Comparison of ENCODE assay signal across 8 cellular contexts in the genomic region with DNA sequence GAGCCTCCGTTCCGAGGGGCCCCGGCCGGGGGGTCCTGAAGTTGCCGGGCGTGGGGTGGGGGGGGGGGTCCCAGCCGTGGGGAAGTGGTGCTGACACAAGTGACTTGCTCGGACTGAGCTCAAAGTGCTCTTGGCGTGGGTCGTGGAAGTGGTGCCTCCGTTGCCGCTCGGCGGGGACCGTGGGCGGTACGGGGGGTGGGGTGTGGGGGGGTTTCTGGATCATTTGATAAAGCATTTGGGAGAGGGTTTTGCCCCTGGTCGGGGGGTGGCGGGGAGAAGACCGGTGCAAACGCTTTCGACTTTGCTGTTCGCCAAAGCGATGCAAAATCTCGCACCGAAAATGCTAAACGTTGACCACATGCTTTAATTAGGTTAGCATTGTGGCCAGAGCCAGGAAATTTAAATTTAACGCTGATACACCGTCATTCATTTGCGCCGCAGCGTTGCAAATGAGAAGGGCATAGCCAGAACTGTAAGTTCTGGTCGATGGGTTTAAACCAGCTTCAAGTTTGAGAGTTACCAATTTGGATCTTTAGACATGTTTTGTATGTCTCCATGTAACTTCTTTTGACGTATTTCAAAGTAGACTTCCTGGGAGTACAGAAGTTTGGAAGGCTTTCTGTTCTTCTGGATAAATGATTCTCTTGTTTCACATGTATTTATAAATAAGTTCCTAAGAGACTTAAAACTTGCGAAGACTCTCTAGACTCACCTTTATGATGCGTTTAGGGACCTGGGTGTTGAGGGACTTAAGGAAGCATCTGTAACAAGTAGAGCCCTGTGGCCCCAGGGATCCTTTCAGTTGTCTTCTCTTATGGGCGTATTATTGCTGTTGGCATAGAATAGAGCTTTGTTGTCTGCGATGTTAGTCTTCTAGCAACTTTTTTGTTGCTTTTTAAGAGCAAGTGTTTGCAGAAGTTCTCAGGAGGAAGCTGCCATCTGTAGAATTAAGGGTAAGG. TPM values are rescaled to one million over a fixed set of nuclear protein-coding genes. Genes with fewer than 3 reads are reported as not detected.
DNase-seq lines count a peak whose midpoint lies in the region; ATAC-seq and TF ChIP-seq lines count a peak whose summit lies in the region.

No MANE protein-coding gene starts in this region.

- H3K4me1 ChIP-seq in HCT116 (ENCODE audit: control insufficient read depth in 1 of 2, insufficient read depth in 2 of 2, low read length in 2 of 2), result peaks cover 14 to 45% of the 10 kb centered on the region in 2 experiments; a peak in 3 of 4 replicates
- H3K4me1 ChIP-seq in stomach smooth muscle (ENCODE audit: control insufficient read depth, insufficient read depth, low read length), result peaks cover 9% of the 10 kb centered on the region

- CTCF ChIA-PET in HCT116 (lab: Charles Lee), result interaction anchor here (0.9 to 1.7 kb wide), 2 partner anchors 130 to 253 kb away, joined by 3 to 5 read pairs; no protein-coding TSS in a partner anchor

- H3K4me3 ChIP-seq in HCT116 (replicated peaks in 1 of 2; ENCODE audit: low read depth in 1 of 2, low read length in 2 of 2) (peak overlapping the region; percentile 67 to 73), choroid plexus epithelial cell (ENCODE audit: low read depth, low read length) (peak overlapping the region; percentile 65), stomach smooth muscle (ENCODE audit: low read length in 2 of 2) (peak overlapping the region; percentile 68 to 78)

- H3K9ac ChIP-seq in HCT116 (ENCODE audit: low read length), result peak overlapping the region; percentile 66
- peak overlapping the region; percentile 32 to 58 for H3K9ac ChIP-seq in stomach smooth muscle (ENCODE audit: low read length in 2 of 2)

- H3K27ac ChIP-seq in HCT116 (ENCODE audit: low read depth, low read length) (peak overlapping the region; percentile 75; the same call in 1 of the 2 replicates), stomach smooth muscle (ENCODE audit: low read length) (no peak overlapping the region)

- RAD21 ChIA-PET in HCT116 (lab: Charles Lee; ENCODE audit: low non-redundant PET in 1 of 2, low total read pairs in 2 of 2, uncharacterized antibody in 2 of 2, unreplicated experiment in 2 of 2), result no interaction called here

- H3K9me3 ChIP-seq in HCT116 (ENCODE audit: control insufficient read depth in 1 of 2, insufficient read depth in 1 of 2, low read depth in 1 of 2, low read length in 2 of 2) (no peaks in the 10 kb centered on the region), stomach smooth muscle (ENCODE audit: control insufficient read depth in 2 of 2, low read length in 2 of 2) (no peaks in the 10 kb centered on the region)

- no TSS peak for BruUV-seq in HCT116 (replicated peaks; lab: Mats Ljungman, UMichigan)

- no peaks in the 10 kb centered on the region for H3K27me3 ChIP-seq in HCT116 (ENCODE audit: insufficient read depth, low read length)
- no peaks in the 10 kb centered on the region for H3K27me3 ChIP-seq in stomach smooth muscle (ENCODE audit: control insufficient read depth in 1 of 2, insufficient read depth in 2 of 2, low read length in 2 of 2)

- no peaks in the 10 kb centered on the region for H3K36me3 ChIP-seq in HCT116 (ENCODE audit: control insufficient read depth in 1 of 2, insufficient read depth in 2 of 2, low read length in 2 of 2)
- no peaks in the 10 kb centered on the region for H3K36me3 ChIP-seq in stomach smooth muscle (ENCODE audit: control insufficient read depth in 2 of 2, insufficient read depth in 2 of 2, low read length in 2 of 2)

- ATAC-seq in HCT116 (no peak), GM21447 (IDR thresholded peaks at IDR 0.05; ENCODE audit: unreplicated experiment) (no peak)

- H3K79me2 ChIP-seq in HCT116 (ENCODE audit: insufficient read depth, low read length), result peaks cover 53% of the 10 kb centered on the region

- H4K20me1 ChIP-seq in HCT116 (ENCODE audit: insufficient read depth), result peaks cover 18% of the 10 kb centered on the region; the same call in 1 of the 2 replicates

- TF ChIP-seq CTCF in HCT116 (IDR thresholded peaks at IDR 0.05 in 2 of 3, conservative IDR thresholded peaks at IDR 0.05 in 1 of 3; ENCODE audit: borderline replicate concordance in 1 of 3, insufficient read depth in 1 of 3, low read depth in 2 of 3, low read length in 2 of 3) (no peak), choroid plexus epithelial cell (conservative IDR thresholded peaks at IDR 0.05; ENCODE audit: low read depth, low read length) (no peak)

- DNase-seq in COLO668 (lab: John Stamatoyannopoulos, UW; ENCODE audit: unreplicated experiment) (peak; percentile 19), HCT116 (ENCODE audit: low read depth, low spot score) (no peak), T-helper 1 cell (peak in 3 of 5 donors; percentile 5 to 23 (median 8)), choroid plexus epithelial cell (ENCODE audit: low read depth) (peak; percentile 53), medulla oblongata (ENCODE audit: extremely low spot score) (peak; percentile 22), GF-D8 (lab: John Stamatoyannopoulos, UW) (no peak)

- H3K4me2 ChIP-seq in HCT116 (ENCODE audit: low read length), result peak overlapping the region; percentile 75

- POLR2A ChIA-PET in HCT116 (lab: Charles Lee), result interaction anchor here (0.7 to 1.0 kb wide), 2 partner anchors 129 to 371 kb away, joined by 3 to 4 read pairs; no protein-coding TSS in a partner anchor

- H2AFZ ChIP-seq in HCT116 (ENCODE audit: low read depth, low read length, poor library complexity, severe bottlenecking), result no peak overlapping the region

- intact Hi-C loops in HCT116 (cut with micrococcal nuclease), result loop anchor here (1.0 to 5.0 kb wide), 3 partner anchors 130 to 420 kb away; no protein-coding TSS in a partner anchor

- TF ChIP-seq POLR2A in HCT116 (IDR thresholded peaks at IDR 0.05; ENCODE audit: borderline replicate concordance, extremely low read depth, insufficient read depth, insufficient read length), result no peak

- H3K9me2 ChIP-seq in HCT116 (ENCODE audit: insufficient read depth), result no peaks in the 10 kb centered on the region

- no peak for TF ChIP-seq RAD21 in HCT116 (IDR thresholded peaks at IDR 0.05; ENCODE audit: low read depth)

TF ChIP-seq in HCT116, 20 proteins besides CTCF, POLR2A, EP300 and RAD21:
- TF ChIP-seq, protein P1, sequence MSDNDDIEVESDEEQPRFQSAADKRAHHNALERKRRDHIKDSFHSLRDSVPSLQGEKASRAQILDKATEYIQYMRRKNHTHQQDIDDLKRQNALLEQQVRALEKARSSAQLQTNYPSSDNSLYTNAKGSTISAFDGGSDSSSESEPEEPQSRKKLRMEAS (IDR thresholded peaks at IDR 0.05), result peak; percentile 55; the same call in 1 of the 2 replicates
- TF ChIP-seq, protein P2, sequence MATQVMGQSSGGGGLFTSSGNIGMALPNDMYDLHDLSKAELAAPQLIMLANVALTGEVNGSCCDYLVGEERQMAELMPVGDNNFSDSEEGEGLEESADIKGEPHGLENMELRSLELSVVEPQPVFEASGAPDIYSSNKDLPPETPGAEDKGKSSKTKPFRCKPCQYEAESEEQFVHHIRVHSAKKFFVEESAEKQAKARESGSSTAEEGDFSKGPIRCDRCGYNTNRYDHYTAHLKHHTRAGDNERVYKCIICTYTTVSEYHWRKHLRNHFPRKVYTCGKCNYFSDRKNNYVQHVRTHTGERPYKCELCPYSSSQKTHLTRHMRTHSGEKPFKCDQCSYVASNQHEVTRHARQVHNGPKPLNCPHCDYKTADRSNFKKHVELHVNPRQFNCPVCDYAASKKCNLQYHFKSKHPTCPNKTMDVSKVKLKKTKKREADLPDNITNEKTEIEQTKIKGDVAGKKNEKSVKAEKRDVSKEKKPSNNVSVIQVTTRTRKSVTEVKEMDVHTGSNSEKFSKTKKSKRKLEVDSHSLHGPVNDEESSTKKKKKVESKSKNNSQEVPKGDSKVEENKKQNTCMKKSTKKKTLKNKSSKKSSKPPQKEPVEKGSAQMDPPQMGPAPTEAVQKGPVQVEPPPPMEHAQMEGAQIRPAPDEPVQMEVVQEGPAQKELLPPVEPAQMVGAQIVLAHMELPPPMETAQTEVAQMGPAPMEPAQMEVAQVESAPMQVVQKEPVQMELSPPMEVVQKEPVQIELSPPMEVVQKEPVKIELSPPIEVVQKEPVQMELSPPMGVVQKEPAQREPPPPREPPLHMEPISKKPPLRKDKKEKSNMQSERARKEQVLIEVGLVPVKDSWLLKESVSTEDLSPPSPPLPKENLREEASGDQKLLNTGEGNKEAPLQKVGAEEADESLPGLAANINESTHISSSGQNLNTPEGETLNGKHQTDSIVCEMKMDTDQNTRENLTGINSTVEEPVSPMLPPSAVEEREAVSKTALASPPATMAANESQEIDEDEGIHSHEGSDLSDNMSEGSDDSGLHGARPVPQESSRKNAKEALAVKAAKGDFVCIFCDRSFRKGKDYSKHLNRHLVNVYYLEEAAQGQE (IDR thresholded peaks at IDR 0.05; ENCODE audit: low read depth), result no peak
- TF ChIP-seq EZH2 (IDR thresholded peaks at IDR 0.05) (no peak), ELF1 (IDR thresholded peaks at IDR 0.05; ENCODE audit: borderline replicate concordance, low read depth) (no peak), ZNF274 (IDR thresholded peaks at IDR 0.05; ENCODE audit: low read depth, low read length) (no peak), EGR1 (IDR thresholded peaks at IDR 0.05; ENCODE audit: low read depth) (no peak), POLR2AphosphoS5 (IDR thresholded peaks at IDR 0.05; ENCODE audit: low read depth, low read length) (no peak)
- TF ChIP-seq, protein P3, sequence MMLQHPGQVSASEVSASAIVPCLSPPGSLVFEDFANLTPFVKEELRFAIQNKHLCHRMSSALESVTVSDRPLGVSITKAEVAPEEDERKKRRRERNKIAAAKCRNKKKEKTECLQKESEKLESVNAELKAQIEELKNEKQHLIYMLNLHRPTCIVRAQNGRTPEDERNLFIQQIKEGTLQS (IDR thresholded peaks at IDR 0.05), result no peak
TF ChIP-seq in HCT116: peak in this region for 1.

RNA-seq across cellular contexts. Expression of a gene that starts 1.0 kb away (rescaled TPM):
- total RNA-seq in HCT116 (2021; ENCODE audit: unreplicated experiment), result 42.6 TPM
- polyA plus RNA-seq in HCT116 (2012), result 23.5 and 25.3 TPM in 2 replicates

Comparison
In these comparisons a context has a peak if more than half of its experiments do, and no peak if none do; other contexts are left out.
1. DNase-seq: peak in COLO668 (single experiment), T-helper 1 cell (3 of 5), choroid plexus epithelial cell (single experiment) and medulla oblongata (single experiment); none in HCT116 (single experiment) and GF-D8 (single experiment).
2. Peak in every context shown above with its lines, with median percentiles within 50 percentile points of each other: H3K4me3 ChIP-seq.